ENCODE assay signal across 1 cellular context in the genomic region with DNA sequence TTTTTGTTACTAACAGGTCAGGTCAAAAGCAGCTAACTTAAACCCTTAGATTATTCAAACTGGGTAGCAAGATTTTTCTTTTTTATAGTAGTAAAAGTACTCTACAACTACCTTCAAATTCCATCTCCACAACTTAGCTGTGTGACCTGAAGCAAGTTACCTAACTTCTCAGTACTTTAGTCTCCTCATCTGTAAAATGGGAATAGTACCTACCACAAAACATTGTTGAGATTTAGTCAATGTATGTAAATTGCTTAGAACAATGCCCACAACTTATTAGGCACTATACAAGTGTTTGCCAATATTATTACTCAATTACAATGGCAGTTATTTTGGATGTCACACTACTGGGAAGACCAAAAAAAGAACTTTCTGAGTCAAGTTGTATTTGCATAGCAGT.
TF ChIP-seq lines count a peak whose summit lies in the region.

No MANE protein-coding gene starts in this region.

TF ChIP-seq in HEK293, 187 proteins besides CTCF, POLR2A, EP300 and RAD21 (continued from another document):
- TF ChIP-seq ZNF544 (tag by site-specific recombination; IDR thresholded peaks at IDR 0.05): no peak
- TF ChIP-seq SALL2 (tag by site-specific recombination; IDR thresholded peaks at IDR 0.05; ENCODE audit: borderline replicate concordance): no peak
